In genomic region chr5:132426525-132427138, GRCh38 we compare ENCODE assay signal across 8 cellular contexts. TPM values are rescaled to one million over a fixed set of nuclear protein-coding genes. Genes with fewer than 3 reads are reported as not detected.
DNase-seq lines count a peak whose midpoint lies in the region; ATAC-seq and TF ChIP-seq lines count a peak whose summit lies in the region.

No MANE protein-coding gene starts in this region.

- POLR2A ChIA-PET in activated CD8-positive, alpha-beta T cell treated with anti-CD3 and anti-CD28 coated beads for 36 hours (lab: Charles Lee), result interaction anchor here (0.6 to 24.7 kb wide), 11 partner anchors 9 to 214 kb away, joined by 3 to 1131 read pairs (median 10); partner anchors contain the start of genes IRF1 and SLC22A4

- CTCF ChIA-PET in activated CD8-positive, alpha-beta T cell treated with anti-CD3 and anti-CD28 coated beads for 36 hours (lab: Charles Lee), result interaction anchor here (1.0 to 6.7 kb wide), 16 partner anchors 10 to 394 kb away, joined by 3 to 67 read pairs (median 8); partner anchors contain the start of gene IRF1

- H3K27ac ChIP-seq in upper lobe of right lung, result peak overlapping the region; percentile 94

- DNase-seq in NCI-H2196 treated with DMSO at 0.1 percent for 48 hours (lab: John Stamatoyannopoulos, UW; ENCODE audit: unreplicated experiment) (peak; percentile 15), epithelial cell of proximal tubule (ENCODE audit: low read depth) (no peak), naive B cell (peak; percentile 36), upper lobe of right lung (peak; percentile 90), occipital lobe (lab: John Stamatoyannopoulos, UW) (no peak)
- DNase-seq in activated CD8-positive, alpha-beta T cell treated with anti-CD3 and anti-CD28 coated beads for 36 hours, result peak; percentile 92

- peaks cover 36% of the 10 kb centered on the region for H3K36me3 Mint-ChIP-seq in activated CD8-positive, alpha-beta T cell treated with anti-CD3 and anti-CD28 coated beads for 36 hours (ENCODE audit: low read depth)
- peaks cover 0 to 7% of the 10 kb centered on the region in 2 donors for H3K36me3 Mint-ChIP-seq in naive B cell

- H3K4me3 ChIP-seq in epithelial cell of proximal tubule (ENCODE audit: low read depth, low read length) (no peak overlapping the region), upper lobe of right lung (peak overlapping the region; percentile 31)

- ATAC-seq in HG02571 (IDR thresholded peaks at IDR 0.05; ENCODE audit: unreplicated experiment) (peak; percentile 34), naive B cell (ENCODE audit: low read depth in 2 of 2) (peak in 1 of 2 donors; percentile 9), upper lobe of right lung (peak; percentile 82)
- ATAC-seq in activated CD8-positive, alpha-beta T cell treated with anti-CD3 and anti-CD28 coated beads for 36 hours, result peak; percentile 56

- no peaks in the 10 kb centered on the region for H3K9me3 ChIP-seq in upper lobe of right lung

- no peaks in the 10 kb centered on the region for H3K27me3 Mint-ChIP-seq in activated CD8-positive, alpha-beta T cell treated with anti-CD3 and anti-CD28 coated beads for 36 hours
- no peaks in the 10 kb centered on the region for H3K27me3 Mint-ChIP-seq in naive B cell

- peaks cover 96% of the 10 kb centered on the region for H3K4me1 Mint-ChIP-seq in activated CD8-positive, alpha-beta T cell treated with anti-CD3 and anti-CD28 coated beads for 36 hours (ENCODE audit: low read depth)
- H3K4me1 Mint-ChIP-seq in naive B cell, result peaks cover 84 to 99% (median 96%) of the 10 kb centered on the region in 3 donors

- TF ChIP-seq CTCF in GM12873 (IDR thresholded peaks at IDR 0.05; ENCODE audit: insufficient read depth, low read depth, low read length, missing control alignments), result peak; percentile 58
- peak; percentile 42 for TF ChIP-seq CTCF in activated CD8-positive, alpha-beta T cell treated with anti-CD3 and anti-CD28 coated beads for 36 hours (IDR thresholded peaks at IDR 0.05)
- TF ChIP-seq CTCF in epithelial cell of proximal tubule (conservative IDR thresholded peaks at IDR 0.05; ENCODE audit: low read depth, low read length), result peak; percentile 65
- peak; percentile 36 for TF ChIP-seq CTCF in upper lobe of right lung (IDR thresholded peaks at IDR 0.05)

- no peaks in the 10 kb centered on the region for H3K27me3 ChIP-seq in upper lobe of right lung

- intact Hi-C loops in activated CD8-positive, alpha-beta T cell treated with anti-CD3 and anti-CD28 coated beads for 36 hours (cut with micrococcal nuclease), result loop anchor here (5.0 kb wide), 1 partner anchor 66 kb away; the partner anchor contains the start of gene IRF1
- intact Hi-C loops in upper lobe of right lung (cut with DNase I), result no loop called here

- peak overlapping the region; percentile 70 for H3K4me3 Mint-ChIP-seq in activated CD8-positive, alpha-beta T cell treated with anti-CD3 and anti-CD28 coated beads for 36 hours
- H3K4me3 Mint-ChIP-seq in naive B cell, result peak overlapping the region; percentile 29 to 85 (median 74)

- peaks cover 98% of the 10 kb centered on the region for H3K4me1 ChIP-seq in upper lobe of right lung

- peak overlapping the region; percentile 93 for H3K27ac Mint-ChIP-seq in activated CD8-positive, alpha-beta T cell treated with anti-CD3 and anti-CD28 coated beads for 36 hours
- H3K27ac Mint-ChIP-seq in naive B cell, result peak overlapping the region; percentile 93 to 99 (median 98)

- H3K36me3 ChIP-seq in upper lobe of right lung, result no peaks in the 10 kb centered on the region

- H3K9me3 Mint-ChIP-seq in activated CD8-positive, alpha-beta T cell treated with anti-CD3 and anti-CD28 coated beads for 36 hours, result no peaks in the 10 kb centered on the region
- H3K9me3 Mint-ChIP-seq in naive B cell, result no peaks in the 10 kb centered on the region

RNA-seq across cellular contexts. Expression of gene SLC22A5, which starts 57.1 kb away (rescaled TPM):
- total RNA-seq in activated CD8-positive, alpha-beta T cell treated with anti-CD3 and anti-CD28 coated beads for 36 hours, result 1 to 10 TPM; 4.0 to 4.1 TPM
- total RNA-seq in epithelial cell of proximal tubule, result 11.9 and 13.1 TPM in 2 replicates
- 1 to 10 TPM; 1.5 to 3.1 (median 1.9) TPM for polyA plus RNA-seq in naive B cell (ENCODE audit: low read depth in 6 of 6)
- 10.2 TPM for total RNA-seq in upper lobe of right lung
- 10.5 TPM for total RNA-seq in occipital lobe

Comparison
In these comparisons a context has a peak if more than half of its experiments do, and no peak if none do; other contexts are left out.
1. DNase-seq: peak in NCI-H2196 treated with DMSO at 0.1 percent for 48 hours (single experiment), activated CD8-positive, alpha-beta T cell treated with anti-CD3 and anti-CD28 coated beads for 36 hours (single experiment), naive B cell (single experiment) and upper lobe of right lung (single experiment); none in epithelial cell of proximal tubule (single experiment) and occipital lobe (single experiment).
2. Peak in every context shown above with its lines, with median percentiles within 50 percentile points of each other: CTCF ChIP-seq.